Comparison of ENCODE assay signal across 8 cellular contexts in the genomic region with DNA sequence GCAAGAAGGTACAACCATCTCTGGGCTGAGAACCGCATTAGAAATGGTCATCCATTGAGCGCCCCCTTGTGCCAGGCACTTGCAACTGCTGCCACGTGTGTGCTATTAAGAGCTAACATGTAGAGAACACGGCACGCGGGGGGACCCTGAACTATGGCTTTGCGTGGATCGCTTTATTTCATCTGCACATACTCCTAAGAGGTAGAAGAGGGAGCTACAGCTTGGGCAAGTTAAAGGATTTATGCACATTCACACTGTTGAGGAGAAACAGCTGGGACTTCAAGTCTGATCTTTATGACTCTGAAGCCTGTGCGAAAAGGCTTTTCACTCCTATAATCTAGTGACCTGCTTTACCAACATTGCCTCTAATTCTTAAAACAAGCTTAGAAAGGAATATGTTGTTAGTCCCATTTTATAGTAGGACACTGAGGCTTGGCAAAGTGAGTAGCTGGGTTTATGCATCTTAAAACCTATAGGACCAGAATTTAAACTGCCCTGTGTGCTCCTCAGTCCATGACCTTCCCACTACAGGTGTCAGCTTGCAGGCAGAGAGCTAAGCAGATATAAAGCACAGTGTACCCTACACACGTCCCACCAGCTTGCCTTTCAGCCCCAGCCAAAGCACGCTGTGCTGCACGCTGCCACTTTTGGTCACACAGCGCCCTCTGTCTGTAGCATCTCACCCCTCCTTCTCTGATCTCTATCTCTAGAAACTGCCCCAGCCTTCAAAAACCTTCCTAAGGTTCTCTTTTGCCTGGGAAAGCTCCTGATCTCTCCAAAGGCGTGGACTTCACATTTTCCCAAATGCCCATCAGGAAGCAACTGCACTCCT. TPM values are rescaled to one million over a fixed set of nuclear protein-coding genes. Genes with fewer than 3 reads are reported as not detected.
DNase-seq lines count a peak whose midpoint lies in the region; ATAC-seq and TF ChIP-seq lines count a peak whose summit lies in the region.

No MANE protein-coding gene starts in this region.

- CTCF ChIA-PET in OCI-LY7 (lab: Charles Lee; ENCODE audit: unreplicated experiment), result interaction anchor here (0.5 to 2.3 kb wide), 35 partner anchors 9 to 812 kb away, joined by 3 to 58 read pairs (median 4); no protein-coding TSS in a partner anchor

- peak overlapping the region; percentile 37 for H3K27ac ChIP-seq in OCI-LY7 (ENCODE audit: low read depth, low read length, poor library complexity, severe bottlenecking)
- no peak overlapping the region for H3K27ac ChIP-seq in esophagus squamous epithelium

- no TSS peak for BruUV-seq in OCI-LY7 (replicated peaks; lab: Mats Ljungman, UMichigan)

- peaks cover 18 to 19% of the 10 kb centered on the region in 2 donors for H3K4me1 Mint-ChIP-seq in natural killer cell
- H3K4me1 Mint-ChIP-seq in stimulated activated naive B cell treated with anti-CD40 and anti-IgM and Interleukin-4, amounts not matched to agents 10 μg/mL and 1 μg/mL and 100 μg/mL, for 72 hours, result peaks cover 21 to 31% of the 10 kb centered on the region in 2 donors

- no peaks in the 10 kb centered on the region for H3K36me3 ChIP-seq in OCI-LY7 (ENCODE audit: insufficient read depth, low read length)
- no peaks in the 10 kb centered on the region for H3K36me3 ChIP-seq in esophagus squamous epithelium

- peaks cover 14 to 19% of the 10 kb centered on the region in 2 donors for H3K27me3 Mint-ChIP-seq in natural killer cell (ENCODE audit: low read depth in 2 of 2)
- H3K27me3 Mint-ChIP-seq in stimulated activated naive B cell treated with anti-CD40 and anti-IgM and Interleukin-4, amounts not matched to agents 10 μg/mL and 1 μg/mL and 100 μg/mL, for 72 hours, result no peaks in the 10 kb centered on the region

- no peak overlapping the region for H3K27ac Mint-ChIP-seq in natural killer cell
- H3K27ac Mint-ChIP-seq in stimulated activated naive B cell treated with anti-CD40 and anti-IgM and Interleukin-4, amounts not matched to agents 10 μg/mL and 1 μg/mL and 100 μg/mL, for 72 hours, result no peak overlapping the region

- no peak for TF ChIP-seq POLR2A in esophagus squamous epithelium (IDR thresholded peaks at IDR 0.05)

- H3K27me3 ChIP-seq in esophagus squamous epithelium, result peaks cover 0 to 44% (median 0%) of the 10 kb centered on the region in 4 donors

- H3K4me1 ChIP-seq in OCI-LY7 (ENCODE audit: insufficient read depth, low read length, poor library complexity, severe bottlenecking) (peaks cover 21% of the 10 kb centered on the region), esophagus squamous epithelium (peaks cover 0 to 16% (median 12%) of the 10 kb centered on the region in 3 donors)

- H3K4me3 ChIP-seq in Jurkat, Clone E6-1 (ENCODE audit: low read length), result peak overlapping the region; percentile 1
- H3K4me3 ChIP-seq in OCI-LY7 (ENCODE audit: low read depth, low read length, poor library complexity, severe bottlenecking) (peak overlapping the region; percentile 27), esophagus squamous epithelium (peak overlapping the region in 1 of 4 donors; percentile 45)

- POLR2A ChIA-PET in OCI-LY7 (lab: Charles Lee), result interaction anchor here (0.5 to 1.5 kb wide), 17 partner anchors 9 to 989 kb away, joined by 3 to 8 read pairs (median 3); partner anchors contain the start of gene STARD5

- intact Hi-C loops in OCI-LY7 (cut with micrococcal nuclease; ENCODE audit: unreplicated experiment) (loop anchor here (1.0 to 5.0 kb wide), 6 partner anchors 111 to 809 kb away; partner anchors contain the start of gene MEX3B), esophagus squamous epithelium (cut with DNase I) (loop anchor here (5.0 to 10.0 kb wide), 2 partner anchors 109 to 291 kb away; no protein-coding TSS in a partner anchor), natural killer cell (cut with micrococcal nuclease) (loop anchor here (1.0 to 10.0 kb wide), 5 partner anchors 89 to 811 kb away; no protein-coding TSS in a partner anchor)

- 1 to 4% methylated on average over 13 to 14 of the region's 14 CpGs for WGBS in esophagus squamous epithelium, 2 donors

- H3K9me3 ChIP-seq in OCI-LY7 (ENCODE audit: low read length) (no peaks in the 10 kb centered on the region), esophagus squamous epithelium (no peaks in the 10 kb centered on the region)

- no peaks in the 10 kb centered on the region for H4K20me1 ChIP-seq in OCI-LY7 (ENCODE audit: insufficient read depth, low read length)

- H3K9me3 Mint-ChIP-seq in natural killer cell, result no peaks in the 10 kb centered on the region
- H3K9me3 Mint-ChIP-seq in stimulated activated naive B cell treated with anti-CD40 and anti-IgM and Interleukin-4, amounts not matched to agents 10 μg/mL and 1 μg/mL and 100 μg/mL, for 72 hours, result no peaks in the 10 kb centered on the region

- ATAC-seq in GM21737 (IDR thresholded peaks at IDR 0.05; ENCODE audit: unreplicated experiment) (peak; percentile 75), natural killer cell (peak; percentile 90 to 92 (median 91))
- peak; percentile 90 to 92 for ATAC-seq in stimulated activated naive B cell treated with anti-CD40 and anti-IgM and Interleukin-4, amounts not matched to agents 10 μg/mL and 1 μg/mL and 100 μg/mL, for 72 hours (replicated peaks)

- no peaks in the 10 kb centered on the region for H3K9me2 ChIP-seq in OCI-LY7 (ENCODE audit: insufficient read depth, low read length)

- TF ChIP-seq CTCF in OCI-LY7 (conservative IDR thresholded peaks at IDR 0.05; ENCODE audit: low read length) (peak; percentile 89), esophagus squamous epithelium (IDR thresholded peaks at IDR 0.05) (peak; percentile 79 to 91 (median 86)), natural killer cell (IDR thresholded peaks at IDR 0.05) (peak; percentile 75)

- peak overlapping the region; percentile 64 for H3K4me2 ChIP-seq in OCI-LY7 (ENCODE audit: low read length)

- peak overlapping the region; percentile 93 for H2AFZ ChIP-seq in OCI-LY7 (ENCODE audit: low read length)

- H3K4me3 Mint-ChIP-seq in natural killer cell, result peak overlapping the region; percentile 49
- H3K4me3 Mint-ChIP-seq in stimulated activated naive B cell treated with anti-CD40 and anti-IgM and Interleukin-4, amounts not matched to agents 10 μg/mL and 1 μg/mL and 100 μg/mL, for 72 hours, result peak overlapping the region; percentile 74 to 75

- H3K36me3 Mint-ChIP-seq in natural killer cell, result no peaks in the 10 kb centered on the region
- peaks cover 0 to 13% of the 10 kb centered on the region in 2 donors for H3K36me3 Mint-ChIP-seq in stimulated activated naive B cell treated with anti-CD40 and anti-IgM and Interleukin-4, amounts not matched to agents 10 μg/mL and 1 μg/mL and 100 μg/mL, for 72 hours

- H3K79me2 ChIP-seq in OCI-LY7 (ENCODE audit: insufficient read depth, low read depth, low read length), result no peaks in the 10 kb centered on the region

- DNase-seq in DMS53 treated with DMSO at 0.1 percent for 48 hours (lab: John Stamatoyannopoulos, UW; ENCODE audit: unreplicated experiment) (peak; percentile 77), OCI-LY7 (ENCODE audit: low spot score) (peak; percentile 89), activated T-cell treated with anti-CD3 and anti-CD28 coated beads for 24 hours (ENCODE audit: low read depth) (peak; percentile 80), esophagus squamous epithelium (lab: John Stamatoyannopoulos, UW) (peak; percentile 15), natural killer cell (peak; percentile 73)
- DNase-seq in Jurkat, Clone E6-1 (ENCODE audit: low read depth, low spot score), result peak; percentile 85
- peak; percentile 71 for DNase-seq in stimulated activated naive B cell treated with anti-CD40 and anti-IgM and Interleukin-4, amounts not matched to agents 10 μg/mL and 1 μg/mL and 100 μg/mL, for 72 hours

RNA-seq across cellular contexts. Expression of gene STARD5, which starts 57.8 kb away (rescaled TPM):
- polyA plus RNA-seq in Jurkat, Clone E6-1 (2012; ENCODE audit: insufficient read depth, insufficient read length), result 7.6 TPM
- total RNA-seq in OCI-LY7 (2014; rRNA removed; shearing (Covaris generic)), result 12.4 and 20.3 TPM in 2 replicates
- 6.5 and 8.3 TPM in 2 replicates for total RNA-seq in OCI-LY7 (2022)
- 10 to 100 TPM; 14.9 to 21.2 (median 17.5) TPM for total RNA-seq in esophagus squamous epithelium
- 1 to 10 TPM; 4.7 to 6.6 (median 6.3) TPM for total RNA-seq in natural killer cell

Comparison
In these comparisons a context has a peak if more than half of its experiments do, and no peak if none do; other contexts are left out.
1. DNase-seq: peak in every context shown above with its lines; median percentile 89 in OCI-LY7; 85 in Jurkat, Clone E6-1; 80 in activated T-cell treated with anti-CD3 and anti-CD28 coated beads for 24 hours; 77 in DMS53 treated with DMSO at 0.1 percent for 48 hours; 73 in natural killer cell; 71 in stimulated activated naive B cell treated with anti-CD40 and anti-IgM and Interleukin-4, amounts not matched to agents 10 μg/mL and 1 μg/mL and 100 μg/mL, for 72 hours; 15 in esophagus squamous epithelium.